ENCODE assay signal across 8 cellular contexts in the genomic region with DNA sequence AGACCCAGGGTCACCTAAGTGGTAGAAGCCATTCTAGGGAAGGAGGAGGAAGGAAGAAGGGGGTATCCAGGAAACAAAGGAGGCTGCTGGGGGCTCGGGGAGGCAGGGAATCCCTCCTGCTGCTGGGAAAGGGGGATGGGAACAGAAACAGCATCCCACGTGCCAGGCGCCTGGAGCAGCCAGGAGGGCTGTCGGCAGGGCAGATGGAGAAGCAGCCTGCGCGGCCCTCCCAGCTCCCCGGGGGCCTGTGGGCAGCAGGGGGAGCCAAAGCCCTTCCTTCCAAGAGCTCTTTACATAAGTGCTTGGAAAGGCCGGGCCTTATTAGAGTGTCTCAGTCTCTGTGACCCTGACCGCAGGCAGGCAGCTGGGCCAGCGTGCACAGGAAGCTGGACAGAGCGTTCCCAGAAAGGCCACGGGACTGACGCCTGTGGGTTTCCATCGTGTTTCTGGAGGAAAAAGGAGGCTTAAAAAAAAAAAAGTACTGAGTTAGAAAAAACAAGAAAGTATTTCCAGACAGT. TPM values are rescaled to one million over a fixed set of nuclear protein-coding genes. Genes with fewer than 3 reads are reported as not detected.
DNase-seq lines count a peak whose midpoint lies in the region; ATAC-seq and TF ChIP-seq lines count a peak whose summit lies in the region.

No MANE protein-coding gene starts in this region.

- H3K4me3 ChIP-seq in BJ (ENCODE audit: low read depth, low read length) (no peak overlapping the region), kidney epithelial cell (ENCODE audit: low read depth, low read length) (no peak overlapping the region)

- peak; percentile 91 for TF ChIP-seq CTCF in BJ (IDR thresholded peaks at IDR 0.05; ENCODE audit: insufficient read depth, low read depth, low read length)
- peak; percentile 93 for TF ChIP-seq CTCF in kidney epithelial cell (IDR thresholded peaks at IDR 0.05; ENCODE audit: insufficient read depth, low read length, poor library complexity, severe bottlenecking)

- POLR2A ChIA-PET in BJ (lab: Charles Lee), result interaction anchor here (0.7 kb wide), 1 partner anchor 54 kb away, joined by 5 read pairs; no protein-coding TSS in a partner anchor

- CTCF ChIA-PET in BJ (lab: Yijun Ruan, JAX), result interaction anchor here (0.6 to 6.5 kb wide), 26 partner anchors 10 to 371 kb away, joined by 3 to 78 read pairs (median 5); a partner anchor contains a TSS

- H3K27me3 ChIP-seq in BJ (ENCODE audit: control insufficient read depth, insufficient read depth, low read length), result no peaks in the 10 kb centered on the region
- H3K27me3 ChIP-seq in kidney epithelial cell (ENCODE audit: control insufficient read depth, insufficient read depth, low read length), result no peaks in the 10 kb centered on the region

- ATAC-seq in GM21723 (IDR thresholded peaks at IDR 0.05; ENCODE audit: unreplicated experiment) (peak; percentile 76), GM18858 (IDR thresholded peaks at IDR 0.05; ENCODE audit: unreplicated experiment) (no peak)

- peak; percentile 93 for DNase-seq in BJ (ENCODE audit: low read depth)
- DNase-seq in NCI-H345 (lab: John Stamatoyannopoulos, UW), result peak; percentile 14
- peak; percentile 51 to 55 for DNase-seq in activated CD4-positive, alpha-beta T cell treated with anti-CD3 and anti-CD28 coated beads for 24 hours (ENCODE audit: low read depth in 2 of 2)
- DNase-seq in cerebellar cortex (ENCODE audit: low spot score), result peak; percentile 87
- DNase-seq in kidney epithelial cell (ENCODE audit: low read depth), result peak; percentile 82
- DNase-seq in stimulated activated CD4-positive, alpha-beta T cell treated with anti-CD3 and anti-CD28 coated beads, Interleukin-12 subunit alpha, Interleukin-12 subunit beta, amount 100 ng/mL, for 4 hours, result peak; percentile 63

- H3K36me3 ChIP-seq in BJ (ENCODE audit: control insufficient read depth, insufficient read depth, low read length) (peaks cover 38% of the 10 kb centered on the region), kidney epithelial cell (ENCODE audit: control insufficient read depth, insufficient read depth, low read length) (peaks cover 4% of the 10 kb centered on the region)

RNA-seq across cellular contexts. Expression of a gene that starts 24.8 kb away (rescaled TPM):
- 59.1 and 92.9 TPM in 2 replicates for polyA plus RNA-seq in BJ (2011; rRNA removed)
- 133 and 185 TPM in 2 replicates for polyA minus RNA-seq in BJ (2011; rRNA and poly(A)+ RNA removed)
- total RNA-seq in kidney epithelial cell, result 67.2 and 81.3 TPM in 2 replicates

RNA-seq across cellular contexts. Expression of a gene that starts 41.0 kb away (rescaled TPM):
- polyA plus RNA-seq in BJ (2011; rRNA removed), result 13.2 and 18.3 TPM in 2 replicates
- polyA minus RNA-seq in BJ (2011; rRNA and poly(A)+ RNA removed), result 6.4 and 13.4 TPM in 2 replicates
- total RNA-seq in kidney epithelial cell, result 13.6 and 18.3 TPM in 2 replicates

RNA-seq across cellular contexts. Expression of a gene that starts 43.4 kb away (rescaled TPM):
- polyA plus RNA-seq in BJ (2011; rRNA removed), result 10.7 and 14.3 TPM in 2 replicates
- polyA minus RNA-seq in BJ (2011; rRNA and poly(A)+ RNA removed), result 22.8 and 32.7 TPM in 2 replicates
- total RNA-seq in kidney epithelial cell, result 94.1 and 146 TPM in 2 replicates

Comparison
In these comparisons a context has a peak if more than half of its experiments do, and no peak if none do; other contexts are left out.
1. DNase-seq: peak in every context shown above with its lines; median percentile 93 in BJ; 87 in cerebellar cortex; 82 in kidney epithelial cell; 63 in stimulated activated CD4-positive, alpha-beta T cell treated with anti-CD3 and anti-CD28 coated beads, Interleukin-12 subunit alpha, Interleukin-12 subunit beta, amount 100 ng/mL, for 4 hours; 53 in activated CD4-positive, alpha-beta T cell treated with anti-CD3 and anti-CD28 coated beads for 24 hours; 14 in NCI-H345.